1 cellular context compared by ENCODE assay signal in genomic region chr5:65630981-65631380, GRCh38.
TF ChIP-seq lines count a peak whose summit lies in the region.

No MANE protein-coding gene starts in this region.

TF ChIP-seq in HepG2, 621 proteins besides CTCF, POLR2A, EP300 and RAD21 (continued from another document):
- TF ChIP-seq, protein P1, sequence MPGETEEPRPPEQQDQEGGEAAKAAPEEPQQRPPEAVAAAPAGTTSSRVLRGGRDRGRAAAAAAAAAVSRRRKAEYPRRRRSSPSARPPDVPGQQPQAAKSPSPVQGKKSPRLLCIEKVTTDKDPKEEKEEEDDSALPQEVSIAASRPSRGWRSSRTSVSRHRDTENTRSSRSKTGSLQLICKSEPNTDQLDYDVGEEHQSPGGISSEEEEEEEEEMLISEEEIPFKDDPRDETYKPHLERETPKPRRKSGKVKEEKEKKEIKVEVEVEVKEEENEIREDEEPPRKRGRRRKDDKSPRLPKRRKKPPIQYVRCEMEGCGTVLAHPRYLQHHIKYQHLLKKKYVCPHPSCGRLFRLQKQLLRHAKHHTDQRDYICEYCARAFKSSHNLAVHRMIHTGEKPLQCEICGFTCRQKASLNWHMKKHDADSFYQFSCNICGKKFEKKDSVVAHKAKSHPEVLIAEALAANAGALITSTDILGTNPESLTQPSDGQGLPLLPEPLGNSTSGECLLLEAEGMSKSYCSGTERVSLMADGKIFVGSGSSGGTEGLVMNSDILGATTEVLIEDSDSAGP (CRISPR knock-in tag; IDR thresholded peaks at IDR 0.05; ENCODE audit: borderline replicate concordance): no peak
- TF ChIP-seq KDM5A (IDR thresholded peaks at IDR 0.05; ENCODE audit: borderline replicate concordance, low read length) (no peak), ZBTB38 (CRISPR knock-in tag; IDR thresholded peaks at IDR 0.05) (no peak), MNT (IDR thresholded peaks at IDR 0.05) (no peak), TCF12 (IDR thresholded peaks at IDR 0.05) (no peak), TCF12 (CRISPR knock-in tag; IDR thresholded peaks at IDR 0.05) (no peak), THAP11 (CRISPR knock-in tag; IDR thresholded peaks at IDR 0.05) (no peak), HDAC2 (CRISPR knock-in tag; IDR thresholded peaks at IDR 0.05) (no peak), NCOA5 (CRISPR knock-in tag; IDR thresholded peaks at IDR 0.05) (no peak), ONECUT2 (CRISPR knock-in tag; IDR thresholded peaks at IDR 0.05) (no peak), STAG1 (CRISPR knock-in tag; IDR thresholded peaks at IDR 0.05) (no peak), PLRG1 (conservative IDR thresholded peaks at IDR 0.05) (no peak), BCLAF1 (IDR thresholded peaks at IDR 0.05) (no peak), KLF6 (CRISPR knock-in tag; IDR thresholded peaks at IDR 0.05) (no peak), RARA (CRISPR knock-in tag; IDR thresholded peaks at IDR 0.05) (no peak), HOXD1 (CRISPR knock-in tag; IDR thresholded peaks at IDR 0.05) (no peak), ZNF431 (CRISPR knock-in tag; IDR thresholded peaks at IDR 0.05; ENCODE audit: borderline replicate concordance, low read depth) (no peak), ZNF816 (CRISPR knock-in tag; IDR thresholded peaks at IDR 0.05; ENCODE audit: borderline replicate concordance) (no peak), SRF (IDR thresholded peaks at IDR 0.05; ENCODE audit: low read depth, low read length) (no peak), E2F1 (CRISPR knock-in tag; IDR thresholded peaks at IDR 0.05) (no peak), ZSCAN12 (CRISPR knock-in tag; IDR thresholded peaks at IDR 0.05) (no peak), FOXJ3 (CRISPR knock-in tag; IDR thresholded peaks at IDR 0.05; ENCODE audit: borderline replicate concordance) (peak; percentile 39; the same call in 1 of the 2 replicates), ZNF589 (CRISPR knock-in tag; conservative IDR thresholded peaks at IDR 0.05) (no peak), MXD3 (CRISPR knock-in tag; IDR thresholded peaks at IDR 0.05) (no peak), CBX1 (IDR thresholded peaks at IDR 0.05; ENCODE audit: low read depth) (no peak), RFX1 (IDR thresholded peaks at IDR 0.05) (no peak)
- TF ChIP-seq, protein P2, sequence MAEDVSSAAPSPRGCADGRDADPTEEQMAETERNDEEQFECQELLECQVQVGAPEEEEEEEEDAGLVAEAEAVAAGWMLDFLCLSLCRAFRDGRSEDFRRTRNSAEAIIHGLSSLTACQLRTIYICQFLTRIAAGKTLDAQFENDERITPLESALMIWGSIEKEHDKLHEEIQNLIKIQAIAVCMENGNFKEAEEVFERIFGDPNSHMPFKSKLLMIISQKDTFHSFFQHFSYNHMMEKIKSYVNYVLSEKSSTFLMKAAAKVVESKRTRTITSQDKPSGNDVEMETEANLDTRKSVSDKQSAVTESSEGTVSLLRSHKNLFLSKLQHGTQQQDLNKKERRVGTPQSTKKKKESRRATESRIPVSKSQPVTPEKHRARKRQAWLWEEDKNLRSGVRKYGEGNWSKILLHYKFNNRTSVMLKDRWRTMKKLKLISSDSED (CRISPR knock-in tag; IDR thresholded peaks at IDR 0.05): no peak
- TF ChIP-seq, protein P3, sequence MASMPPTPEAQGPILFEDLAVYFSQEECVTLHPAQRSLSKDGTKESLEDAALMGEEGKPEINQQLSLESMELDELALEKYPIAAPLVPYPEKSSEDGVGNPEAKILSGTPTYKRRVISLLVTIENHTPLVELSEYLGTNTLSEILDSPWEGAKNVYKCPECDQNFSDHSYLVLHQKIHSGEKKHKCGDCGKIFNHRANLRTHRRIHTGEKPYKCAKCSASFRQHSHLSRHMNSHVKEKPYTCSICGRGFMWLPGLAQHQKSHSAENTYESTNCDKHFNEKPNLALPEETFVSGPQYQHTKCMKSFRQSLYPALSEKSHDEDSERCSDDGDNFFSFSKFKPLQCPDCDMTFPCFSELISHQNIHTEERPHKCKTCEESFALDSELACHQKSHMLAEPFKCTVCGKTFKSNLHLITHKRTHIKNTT (CRISPR knock-in tag; IDR thresholded peaks at IDR 0.05): no peak
- TF ChIP-seq, protein P4, sequence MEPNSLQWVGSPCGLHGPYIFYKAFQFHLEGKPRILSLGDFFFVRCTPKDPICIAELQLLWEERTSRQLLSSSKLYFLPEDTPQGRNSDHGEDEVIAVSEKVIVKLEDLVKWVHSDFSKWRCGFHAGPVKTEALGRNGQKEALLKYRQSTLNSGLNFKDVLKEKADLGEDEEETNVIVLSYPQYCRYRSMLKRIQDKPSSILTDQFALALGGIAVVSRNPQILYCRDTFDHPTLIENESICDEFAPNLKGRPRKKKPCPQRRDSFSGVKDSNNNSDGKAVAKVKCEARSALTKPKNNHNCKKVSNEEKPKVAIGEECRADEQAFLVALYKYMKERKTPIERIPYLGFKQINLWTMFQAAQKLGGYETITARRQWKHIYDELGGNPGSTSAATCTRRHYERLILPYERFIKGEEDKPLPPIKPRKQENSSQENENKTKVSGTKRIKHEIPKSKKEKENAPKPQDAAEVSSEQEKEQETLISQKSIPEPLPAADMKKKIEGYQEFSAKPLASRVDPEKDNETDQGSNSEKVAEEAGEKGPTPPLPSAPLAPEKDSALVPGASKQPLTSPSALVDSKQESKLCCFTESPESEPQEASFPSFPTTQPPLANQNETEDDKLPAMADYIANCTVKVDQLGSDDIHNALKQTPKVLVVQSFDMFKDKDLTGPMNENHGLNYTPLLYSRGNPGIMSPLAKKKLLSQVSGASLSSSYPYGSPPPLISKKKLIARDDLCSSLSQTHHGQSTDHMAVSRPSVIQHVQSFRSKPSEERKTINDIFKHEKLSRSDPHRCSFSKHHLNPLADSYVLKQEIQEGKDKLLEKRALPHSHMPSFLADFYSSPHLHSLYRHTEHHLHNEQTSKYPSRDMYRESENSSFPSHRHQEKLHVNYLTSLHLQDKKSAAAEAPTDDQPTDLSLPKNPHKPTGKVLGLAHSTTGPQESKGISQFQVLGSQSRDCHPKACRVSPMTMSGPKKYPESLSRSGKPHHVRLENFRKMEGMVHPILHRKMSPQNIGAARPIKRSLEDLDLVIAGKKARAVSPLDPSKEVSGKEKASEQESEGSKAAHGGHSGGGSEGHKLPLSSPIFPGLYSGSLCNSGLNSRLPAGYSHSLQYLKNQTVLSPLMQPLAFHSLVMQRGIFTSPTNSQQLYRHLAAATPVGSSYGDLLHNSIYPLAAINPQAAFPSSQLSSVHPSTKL (CRISPR knock-in tag; IDR thresholded peaks at IDR 0.05): peak; percentile 52
